Comparison of ENCODE assay signal across 25 cellular contexts in genomic region chr10:89491932-89492331, GRCh38. TPM values are rescaled to one million over a fixed set of nuclear protein-coding genes. Genes with fewer than 3 reads are reported as not detected.
"Had no signal": no experiment of that assay in that cellular context is flagged by ENCODE, and none has a peak within 500 bp of the region (broad histone marks: within the 10 kb centered on the region; RNA-seq: fewer than 3 reads in every experiment).

No MANE protein-coding gene starts in this region.

- H3K27ac ChIP-seq: RWPE1 had no signal

- DNase-seq: IMR-90, Karpas-422, KG1, MG63, NCI-H1092, NCI-H1105 treated with DMSO at 0.1 percent for 48 hours, NCI-H1417 treated with DMSO at 0.1 percent for 48 hours, NCI-H146, NCI-H1694 treated with DMSO at 0.1 percent for 48 hours, NCI-H1930, NCI-H2081, NCI-H2107, NCI-H2227 treated with DMSO at 0.1 percent for 48 hours, NCI-H510A, NCI-H524 treated with DMSO at 0.1 percent for 48 hours, NCI-H69, NCI-H774, PC-3, SHP77, SK-N-SH, SW 1271 had no signal

- H3K4me2 ChIP-seq: SK-N-SH had no signal

- H3K36me3 ChIP-seq: MG63 had no signal

- H3K9me3 ChIP-seq: MG63, SK-N-SH had no signal

- ATAC-seq: Panc1, PC-3 had no signal

- H3K27me3 ChIP-seq: MG63 had no signal

- H3K9ac ChIP-seq: SK-N-SH had no signal

- H3K4me3 ChIP-seq: MG63 had no signal

RNA-seq across cellular contexts. Expression of gene SLC16A12, which starts 43.5 kb away (rescaled TPM):
- total RNA-seq: OCI-LY7, PC-3, SK-MEL-5 had no signal
